Comparison of ENCODE assay signal across 8 cellular contexts in the genomic region with DNA sequence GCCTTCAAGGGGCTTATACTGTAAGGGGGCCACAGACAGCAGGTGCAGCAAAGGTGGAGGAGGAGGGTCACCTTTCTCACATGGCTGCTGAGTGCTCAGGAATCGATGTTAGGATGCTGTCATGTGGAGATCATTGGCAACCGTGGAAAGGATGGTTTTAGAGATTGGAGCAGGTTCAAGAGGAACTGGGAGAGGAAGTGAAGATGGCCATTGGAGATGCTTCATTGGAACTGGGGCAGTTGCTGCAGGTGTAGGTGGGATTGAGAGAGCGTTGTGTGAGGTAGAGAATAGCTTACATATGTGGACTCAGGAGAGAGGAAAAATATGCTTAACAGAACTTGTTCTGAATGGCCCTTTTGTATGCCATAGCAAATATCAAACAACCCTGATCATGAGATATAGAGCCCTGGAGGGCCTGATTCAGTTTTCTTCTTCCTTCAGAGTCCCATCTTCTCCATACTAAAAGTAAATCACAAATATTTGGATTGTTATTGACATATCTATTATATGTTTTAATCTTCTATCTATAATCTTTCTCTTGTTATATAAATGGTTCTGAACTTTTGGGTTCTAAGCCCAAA. TPM values are rescaled to one million over a fixed set of nuclear protein-coding genes. Genes with fewer than 3 reads are reported as not detected.
A peak's percentile ranks its signal among the peaks of the same experiment; 100 is the strongest.
DNase-seq lines count a peak whose midpoint lies in the region; ATAC-seq and TF ChIP-seq lines count a peak whose summit lies in the region.

No MANE protein-coding gene starts in this region.

- no peak overlapping the region for H3K27ac Mint-ChIP-seq in stimulated activated memory B cell treated with anti-CD40 and anti-IgM and Interleukin-4, amounts not matched to agents 10 μg/mL and 1 μg/mL and 100 μg/mL, for 72 hours

- no peaks in the 10 kb centered on the region for H3K36me3 Mint-ChIP-seq in stimulated activated memory B cell treated with anti-CD40 and anti-IgM and Interleukin-4, amounts not matched to agents 10 μg/mL and 1 μg/mL and 100 μg/mL, for 72 hours

- H3K9me3 Mint-ChIP-seq in stimulated activated memory B cell treated with anti-CD40 and anti-IgM and Interleukin-4, amounts not matched to agents 10 μg/mL and 1 μg/mL and 100 μg/mL, for 72 hours: no peaks in the 10 kb centered on the region

- peak overlapping the region; percentile 32 for H3K4me3 ChIP-seq in GM12865 (ENCODE audit: low read depth, low read length)
- H3K4me3 ChIP-seq in NB4 (ENCODE audit: low read depth, low read length): peak overlapping the region; percentile 22
- H3K4me3 ChIP-seq in lower lobe of right lung: no peak overlapping the region
- H3K4me3 ChIP-seq in thyroid gland (replicated peaks in 1 of 3): no peak overlapping the region

- intact Hi-C loops in lower lobe of right lung (cut with DNase I): no loop called here
- intact Hi-C loops in thyroid gland (cut with DNase I): no loop called here

- TF ChIP-seq CTCF in GM12865 (IDR thresholded peaks at IDR 0.05; ENCODE audit: insufficient read depth, low read depth, low read length, missing control alignments): no peak
- TF ChIP-seq CTCF in NB4 (IDR thresholded peaks at IDR 0.05; ENCODE audit: low read depth, low read length): no peak
- TF ChIP-seq CTCF in lower lobe of right lung (IDR thresholded peaks at IDR 0.05): no peak
- TF ChIP-seq CTCF in thyroid gland (IDR thresholded peaks at IDR 0.05): no peak

- H3K4me3 Mint-ChIP-seq in stimulated activated memory B cell treated with anti-CD40 and anti-IgM and Interleukin-4, amounts not matched to agents 10 μg/mL and 1 μg/mL and 100 μg/mL, for 72 hours: no peak overlapping the region

- peaks cover 24% of the 10 kb centered on the region for H3K4me1 ChIP-seq in lower lobe of right lung
- H3K4me1 ChIP-seq in thyroid gland: peaks cover 9 to 17% of the 10 kb centered on the region in 2 donors

- 60 to 65% methylated on average over 3 of the region's 3 CpGs for WGBS in thyroid gland, 2 donors

- DNase-seq in GM12865 (ENCODE audit: low read depth): no peak
- DNase-seq in NB4 (ENCODE audit: low read depth): no peak
- no peak for DNase-seq in lower lobe of right lung
- no peak for DNase-seq in stimulated activated CD4-positive, alpha-beta T cell treated with anti-CD3 and anti-CD28 coated beads, Interleukin-4, amount 100 ng/mL, for 1 hour
- DNase-seq in thyroid gland: no peak

- ATAC-seq in GM21423 (IDR thresholded peaks at IDR 0.05; ENCODE audit: unreplicated experiment) (peak; percentile 6), lower lobe of right lung (no peak), GM19467 (IDR thresholded peaks at IDR 0.05; ENCODE audit: unreplicated experiment) (no peak)
- no peak for ATAC-seq in stimulated activated memory B cell treated with anti-CD40 and anti-IgM and Interleukin-4, amounts not matched to agents 10 μg/mL and 1 μg/mL and 100 μg/mL, for 72 hours

- TF ChIP-seq POLR2A in NB4 (IDR thresholded peaks at IDR 0.05; ENCODE audit: extremely low read depth, insufficient read length) (no peak), thyroid gland (IDR thresholded peaks at IDR 0.05) (no peak)

- H3K4me1 Mint-ChIP-seq in stimulated activated memory B cell treated with anti-CD40 and anti-IgM and Interleukin-4, amounts not matched to agents 10 μg/mL and 1 μg/mL and 100 μg/mL, for 72 hours: peaks cover 30% of the 10 kb centered on the region

- H3K27ac ChIP-seq in lower lobe of right lung: peak overlapping the region; percentile 46
- H3K27ac ChIP-seq in thyroid gland: no peak overlapping the region

- H3K36me3 ChIP-seq in lower lobe of right lung (no peaks in the 10 kb centered on the region), thyroid gland (no peaks in the 10 kb centered on the region)

- H3K27me3 ChIP-seq in lower lobe of right lung (ENCODE audit: low read depth) (no peaks in the 10 kb centered on the region), thyroid gland (no peaks in the 10 kb centered on the region)

- H3K9me3 ChIP-seq in lower lobe of right lung: no peaks in the 10 kb centered on the region
- no peaks in the 10 kb centered on the region for H3K9me3 ChIP-seq in thyroid gland

- H3K27me3 Mint-ChIP-seq in stimulated activated memory B cell treated with anti-CD40 and anti-IgM and Interleukin-4, amounts not matched to agents 10 μg/mL and 1 μg/mL and 100 μg/mL, for 72 hours: peaks cover 54% of the 10 kb centered on the region

RNA-seq across cellular contexts. Expression of a gene that starts 40.8 kb away (rescaled TPM):
- total RNA-seq in lower lobe of right lung (13.2 TPM), thyroid gland (10 to 100 TPM; 10.2 to 41.3 (median 26.3) TPM)

Comparison
In these comparisons a context has a peak if more than half of its experiments do, and no peak if none do; other contexts are left out.
1. H3K4me3 ChIP-seq: peak in GM12865 (single experiment) and NB4 (single experiment); none in lower lobe of right lung (single experiment) and thyroid gland (0 of 3).